10 cellular contexts compared by ENCODE assay signal in the genomic region with DNA sequence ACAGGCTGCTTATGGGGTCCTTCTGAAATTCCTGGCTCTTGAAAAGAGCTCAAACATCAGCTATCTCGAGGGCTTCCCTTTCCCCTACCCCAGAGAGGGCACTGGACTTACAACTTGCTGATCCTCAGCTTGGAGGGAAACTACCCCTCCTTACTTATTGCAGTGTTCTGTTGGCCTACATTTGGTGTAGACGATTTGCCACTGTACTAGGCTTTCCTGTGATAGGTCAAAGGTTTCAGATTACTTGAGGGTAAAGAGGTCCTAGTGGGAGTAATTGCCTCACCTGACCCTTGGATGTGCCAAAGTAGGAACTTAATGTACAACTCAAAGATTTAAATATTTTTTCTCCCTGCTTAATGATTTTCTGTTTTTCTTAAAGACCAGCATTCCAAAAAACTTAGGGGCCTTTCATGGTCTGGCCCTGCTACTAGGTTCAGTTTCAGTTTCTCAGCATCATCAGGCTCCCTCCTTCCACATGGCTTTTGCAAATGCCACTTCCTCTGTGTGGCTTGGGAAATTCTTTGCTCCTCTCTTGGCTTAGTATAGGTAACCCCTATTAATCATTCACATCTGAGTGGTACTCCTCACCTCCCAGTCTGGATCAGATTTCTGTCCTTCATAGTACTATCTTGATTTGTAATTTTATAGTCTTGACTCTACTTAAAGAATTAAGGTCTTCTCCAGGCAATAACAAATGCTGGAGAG. TPM values are rescaled to one million over a fixed set of nuclear protein-coding genes. Genes with fewer than 3 reads are reported as not detected.
DNase-seq lines count a peak whose midpoint lies in the region; ATAC-seq and TF ChIP-seq lines count a peak whose summit lies in the region.
"Had no signal": no experiment of that assay in that cellular context is flagged by ENCODE, and none has a peak within 500 bp of the region (broad histone marks: within the 10 kb centered on the region; RNA-seq: fewer than 3 reads in every experiment).

No MANE protein-coding gene starts in this region.

- H3K4me1 ChIP-seq in psoas muscle = peaks cover 51% of the 10 kb centered on the region
- H3K4me1 ChIP-seq in left ventricle myocardium inferior = peaks cover 24% of the 10 kb centered on the region
- H3K4me1 ChIP-seq in HAP-1 = no peaks in the 10 kb centered on the region

- WGBS in psoas muscle, 3 donors = 23 to 48% (median 24%) methylated on average over 2 of the region's 2 CpGs

- intact Hi-C loops in psoas muscle (cut with DNase I) = no loop called here
- intact Hi-C loops in left ventricle myocardium inferior (cut with micrococcal nuclease) = no loop called here

- H3K27me3 ChIP-seq in psoas muscle (ENCODE audit: insufficient read depth in 3 of 3, low read length in 2 of 3) (no peaks in the 10 kb centered on the region), left ventricle myocardium inferior (ENCODE audit: low read depth) (no peaks in the 10 kb centered on the region), HAP-1 (ENCODE audit: low read depth) (no peaks in the 10 kb centered on the region)
- H3K27me3 ChIP-seq: MG63, tibial nerve had no signal

- H3K4me3 ChIP-seq in psoas muscle (no peak overlapping the region), left ventricle myocardium inferior (no peak overlapping the region), HAP-1 (no peak overlapping the region)
- H3K4me3 ChIP-seq: MG63, tibial nerve had no signal

- H3K9me3 ChIP-seq in psoas muscle = no peaks in the 10 kb centered on the region
- H3K9me3 ChIP-seq in left ventricle myocardium inferior (replicated peaks) = no peaks in the 10 kb centered on the region
- no peaks in the 10 kb centered on the region for H3K9me3 ChIP-seq in HAP-1
- H3K9me3 ChIP-seq: MG63, tibial nerve had no signal

- in situ Hi-C loops in HAP-1 (cut with MboI; ENCODE audit: low sequenced_read_pairs) = no loop called here

- H3K36me3 ChIP-seq in psoas muscle (ENCODE audit: insufficient read depth in 1 of 2, low read depth in 1 of 2) (peaks cover 3 to 13% of the 10 kb centered on the region in 2 donors), left ventricle myocardium inferior (no peaks in the 10 kb centered on the region), HAP-1 (replicated peaks) (peaks cover 3% of the 10 kb centered on the region; the same call in 1 of the 2 replicates)
- H3K36me3 ChIP-seq: MG63 had no signal

- H3K27ac ChIP-seq in psoas muscle (peak overlapping the region; percentile 75), left ventricle myocardium inferior (replicated peaks) (no peak overlapping the region)
- H3K27ac ChIP-seq: tibial nerve had no signal

- peak; percentile 90 for ATAC-seq in GM18907 (IDR thresholded peaks at IDR 0.05; ENCODE audit: unreplicated experiment)
- ATAC-seq in GM21737 (IDR thresholded peaks at IDR 0.05; ENCODE audit: unreplicated experiment) = peak; percentile 87
- peak in 3 of 4 donors; percentile 20 to 45 (median 35) for ATAC-seq in psoas muscle
- ATAC-seq in GM18519 (IDR thresholded peaks at IDR 0.05; ENCODE audit: low FRiP score, unreplicated experiment) = no peak

- TF ChIP-seq CTCF in psoas muscle (IDR thresholded peaks at IDR 0.05) (no peak), left ventricle myocardium inferior (IDR thresholded peaks at IDR 0.05; ENCODE audit: borderline replicate concordance) (no peak)

- DNase-seq in HT1080 (ENCODE audit: low read depth) (peak; percentile 41), psoas muscle (no peak), left ventricle myocardium inferior (no peak), HAP-1 (ENCODE audit: low spot score in 2 of 2) (no peak)
- DNase-seq: activated CD4-positive, alpha-beta memory T cell treated with anti-CD3 and anti-CD28 coated beads, Interleukin-2, amount 10 ng/mL, durations not matched to agents 7 days and 5 days; MG63 had no signal

RNA-seq across cellular contexts. Expression of gene CYSTM1, which starts 32.4 kb away (rescaled TPM):
- 34.9 and 40.3 TPM in 2 replicates for total RNA-seq in HT1080 (2014; rRNA removed; shearing (Covaris generic))
- 14.3 and 18.7 TPM in 2 replicates for polyA plus RNA-seq in HT1080 (2015; cell fraction: cytosol; rRNA removed)
- polyA plus RNA-seq in HT1080 (2015; cell fraction: nucleus; rRNA removed) = 6.4 and 8.3 TPM in 2 replicates
- total RNA-seq in psoas muscle = 100 to 1,000 TPM; 193 to 408 (median 285) TPM
- polyA plus RNA-seq in psoas muscle = 100 to 1,000 TPM; 217 to 601 (median 297) TPM
- total RNA-seq in left ventricle myocardium inferior = 93.3 TPM
